In genomic region chr6:73451166-73452106, GRCh38 we compare ENCODE assay signal across 8 cellular contexts. TPM values are rescaled to one million over a fixed set of nuclear protein-coding genes. Genes with fewer than 3 reads are reported as not detected.
DNase-seq lines count a peak whose midpoint lies in the region; ATAC-seq and TF ChIP-seq lines count a peak whose summit lies in the region.

No MANE protein-coding gene starts in this region.

- DNase-seq in SIG-M5 treated with dmso at 0.1 percent for 504 hours (lab: John Stamatoyannopoulos, UW; ENCODE audit: unreplicated experiment) (peak; percentile 59), SIG-M5 (lab: John Stamatoyannopoulos, UW) (no peak), NCI-H526 treated with DMSO at 0.1 percent for 48 hours (lab: John Stamatoyannopoulos, UW) (peak; percentile 52), activated T-cell treated with anti-CD3 and anti-CD28 coated beads for 4 hours (peak; percentile 33), epithelial cell of proximal tubule (ENCODE audit: low read depth) (no peak)

- peak overlapping the region; percentile 24 for H3K27ac ChIP-seq in stomach smooth muscle (ENCODE audit: low read length)

- no peaks in the 10 kb centered on the region for H3K9me3 ChIP-seq in mucosa of stomach (ENCODE audit: control insufficient read depth, low read length)
- H3K9me3 ChIP-seq in stomach smooth muscle (ENCODE audit: control insufficient read depth in 2 of 2, low read length in 2 of 2) = no peaks in the 10 kb centered on the region

- H3K27me3 ChIP-seq in mucosa of stomach (ENCODE audit: control insufficient read depth, insufficient read depth, low read length) (no peaks in the 10 kb centered on the region), stomach smooth muscle (ENCODE audit: control insufficient read depth in 1 of 2, insufficient read depth in 2 of 2, low read length in 2 of 2) (peaks cover 0 to 8% of the 10 kb centered on the region in 2 donors)

- no peaks in the 10 kb centered on the region for H3K36me3 ChIP-seq in mucosa of stomach (ENCODE audit: control insufficient read depth, insufficient read depth, low read length)
- H3K36me3 ChIP-seq in stomach smooth muscle (ENCODE audit: control insufficient read depth in 2 of 2, insufficient read depth in 2 of 2, low read length in 2 of 2) = no peaks in the 10 kb centered on the region

- peak overlapping the region; percentile 78 for H3K9ac ChIP-seq in mucosa of stomach (ENCODE audit: low read length)
- peak overlapping the region; percentile 64 to 69 for H3K9ac ChIP-seq in stomach smooth muscle (ENCODE audit: low read length in 2 of 2)

- H3K4me1 ChIP-seq in mucosa of stomach (ENCODE audit: control insufficient read depth, insufficient read depth, low read length) = no peaks in the 10 kb centered on the region
- H3K4me1 ChIP-seq in stomach smooth muscle (ENCODE audit: control insufficient read depth, insufficient read depth, low read length) = peaks cover 11% of the 10 kb centered on the region

- H3K4me3 ChIP-seq in epithelial cell of proximal tubule (ENCODE audit: low read depth, low read length) (peak overlapping the region; percentile 62), mucosa of stomach (ENCODE audit: low read length) (peak overlapping the region; percentile 80), stomach smooth muscle (ENCODE audit: low read length in 2 of 2) (peak overlapping the region; percentile 77 to 79)

- ATAC-seq in HG03045 (IDR thresholded peaks at IDR 0.05; ENCODE audit: unreplicated experiment) = peak; percentile 42

- TF ChIP-seq CTCF in epithelial cell of proximal tubule (conservative IDR thresholded peaks at IDR 0.05; ENCODE audit: low read depth, low read length) = no peak

RNA-seq across cellular contexts. Expression of gene CGAS, which starts 0.7 kb away (rescaled TPM):
- 9.1 and 18.2 TPM in 2 replicates for total RNA-seq in epithelial cell of proximal tubule

RNA-seq across cellular contexts. Expression of gene MTO1, which starts 10.1 kb away (rescaled TPM):
- total RNA-seq in epithelial cell of proximal tubule = 23.5 and 26.8 TPM in 2 replicates

RNA-seq across cellular contexts. Expression of gene DDX43, which starts 56.8 kb away (rescaled TPM):
- total RNA-seq in epithelial cell of proximal tubule = 1.8 and 2.2 TPM in 2 replicates

Comparison
In these comparisons a context has a peak if more than half of its experiments do, and no peak if none do; other contexts are left out.
1. DNase-seq: peak in SIG-M5 treated with dmso at 0.1 percent for 504 hours (single experiment), NCI-H526 treated with DMSO at 0.1 percent for 48 hours (single experiment) and activated T-cell treated with anti-CD3 and anti-CD28 coated beads for 4 hours (single experiment); none in SIG-M5 (single experiment) and epithelial cell of proximal tubule (single experiment).
2. Peak in every context shown above with its lines, with median percentiles within 50 percentile points of each other: H3K4me3 ChIP-seq.